In genomic region chrX:155218777-155219176, GRCh38 we compare ENCODE assay signal across 18 cellular contexts. TPM values are rescaled to one million over a fixed set of nuclear protein-coding genes. Genes with fewer than 3 reads are reported as not detected.
DNase-seq lines count a peak whose midpoint lies in the region; ATAC-seq and TF ChIP-seq lines count a peak whose summit lies in the region.
"Had no signal": no experiment of that assay in that cellular context is flagged by ENCODE, and none has a peak within 500 bp of the region (broad histone marks: within the 10 kb centered on the region; RNA-seq: fewer than 3 reads in every experiment).

No MANE protein-coding gene starts in this region.

- TF ChIP-seq EP300 in ovary (IDR thresholded peaks at IDR 0.05), result no peak

- 64 to 78% (median 68%) methylated on average over 2 of the region's 2 CpGs for WGBS in ovary, 3 donors

- CTCF ChIA-PET in activated CD4-positive, alpha-beta memory T cell treated with anti-CD3 and anti-CD28 coated beads for 36 hours (lab: Charles Lee), result interaction anchor here (1.4 kb wide), 1 partner anchor 301 kb away, joined by 4 read pairs; no protein-coding TSS in a partner anchor
- CTCF ChIA-PET in activated CD4-positive, alpha-beta memory T cell treated with anti-CD3 and anti-CD28 coated beads, Interleukin-2, amount 10 ng/mL, durations not matched to agents 7 days and 5 days (lab: Charles Lee), result no interaction called here

- H3K27ac ChIP-seq in ovary, result no peak overlapping the region
- H3K27ac ChIP-seq: KMS-11, pancreas had no signal

- H3K9me3 ChIP-seq in Loucy (ENCODE audit: insufficient read depth, low read depth, low read length) (no peaks in the 10 kb centered on the region), ovary (no peaks in the 10 kb centered on the region)
- H3K9me3 ChIP-seq: pancreas had no signal

- no peak for ATAC-seq in left lobe of liver
- ATAC-seq: pancreas had no signal

- peaks cover 37% of the 10 kb centered on the region for H4K20me1 ChIP-seq in Loucy (ENCODE audit: insufficient read depth, low read length, poor library complexity, severe bottlenecking)

- peak overlapping the region; percentile 97 for H3K4me2 ChIP-seq in Loucy (ENCODE audit: low read depth, low read length, poor library complexity, severe bottlenecking)

- H3K4me3 Mint-ChIP-seq in activated CD4-positive, alpha-beta memory T cell treated with anti-CD3 and anti-CD28 coated beads for 36 hours, result peak overlapping the region; percentile 9
- no peak overlapping the region for H3K4me3 Mint-ChIP-seq in activated CD4-positive, alpha-beta memory T cell treated with anti-CD3 and anti-CD28 coated beads, Interleukin-2, amount 10 ng/mL, durations not matched to agents 7 days and 5 days
- peak overlapping the region; percentile 32 for H3K4me3 Mint-ChIP-seq in activated naive CD8-positive, alpha-beta T cell
- peak overlapping the region; percentile 68 for H3K4me3 Mint-ChIP-seq in nephron progenitor cell
- H3K4me3 Mint-ChIP-seq: mesothelial cell of epicardium had no signal

- no peak for DNase-seq in activated CD4-positive, alpha-beta memory T cell treated with anti-CD3 and anti-CD28 coated beads for 36 hours
- DNase-seq in activated CD4-positive, alpha-beta memory T cell treated with anti-CD3 and anti-CD28 coated beads, Interleukin-2, amount 10 ng/mL, durations not matched to agents 7 days and 5 days, result no peak
- DNase-seq in nephron progenitor cell (no peak), SW 1271 (lab: John Stamatoyannopoulos, UW) (no peak), left lobe of liver (ENCODE audit: low spot score) (no peak), ovary (no peak)
- DNase-seq: activated CD4-positive, alpha-beta T cell treated with anti-CD3 and anti-CD28 coated beads for 48 hours; activated effector memory CD4-positive, alpha-beta T cell treated with anti-CD3 and anti-CD28 coated beads, Interleukin-2, amount 50 U/mL, for 16 hours; kidney; NCI-H1417; NCI-H2171 treated with DMSO at 0.1 percent for 48 hours; NCI-H82; pancreas; stimulated activated naive CD4-positive, alpha-beta T cell had no signal

- H2AFZ ChIP-seq in Loucy (ENCODE audit: low read length), result no peak overlapping the region

- no peak for TF ChIP-seq POLR2A in ovary (IDR thresholded peaks at IDR 0.05)

- POLR2A ChIA-PET in activated CD4-positive, alpha-beta memory T cell treated with anti-CD3 and anti-CD28 coated beads for 36 hours (lab: Charles Lee), result no interaction called here
- POLR2A ChIA-PET in activated CD4-positive, alpha-beta memory T cell treated with anti-CD3 and anti-CD28 coated beads, Interleukin-2, amount 10 ng/mL, durations not matched to agents 7 days and 5 days (lab: Charles Lee), result interaction anchor here (1.7 kb wide), 1 partner anchor 30 kb away, joined by 4 read pairs; no protein-coding TSS in a partner anchor

- peaks cover 30% of the 10 kb centered on the region for H3K4me1 ChIP-seq in Loucy (ENCODE audit: insufficient read depth, low read length, poor library complexity, severe bottlenecking)
- peaks cover 2% of the 10 kb centered on the region for H3K4me1 ChIP-seq in ovary (ENCODE audit: insufficient read depth)
- H3K4me1 ChIP-seq: pancreas had no signal

- H3K27me3 ChIP-seq in Loucy (ENCODE audit: insufficient read depth, low read length, poor library complexity, severe bottlenecking) (no peaks in the 10 kb centered on the region), ovary (no peaks in the 10 kb centered on the region)
- H3K27me3 ChIP-seq: pancreas had no signal

- TF ChIP-seq CTCF in Loucy (conservative IDR thresholded peaks at IDR 0.05; ENCODE audit: low read length), result no peak
- TF ChIP-seq CTCF in nephron progenitor cell (IDR thresholded peaks at IDR 0.05), result no peak
- no peak for TF ChIP-seq CTCF in ovary (IDR thresholded peaks at IDR 0.05)

- no peaks in the 10 kb centered on the region for H3K9me3 Mint-ChIP-seq in activated CD4-positive, alpha-beta memory T cell treated with anti-CD3 and anti-CD28 coated beads for 36 hours
- H3K9me3 Mint-ChIP-seq in activated CD4-positive, alpha-beta memory T cell treated with anti-CD3 and anti-CD28 coated beads, Interleukin-2, amount 10 ng/mL, durations not matched to agents 7 days and 5 days, result no peaks in the 10 kb centered on the region
- no peaks in the 10 kb centered on the region for H3K9me3 Mint-ChIP-seq in activated naive CD8-positive, alpha-beta T cell (ENCODE audit: low read depth)
- peaks cover 60% of the 10 kb centered on the region for H3K9me3 Mint-ChIP-seq in nephron progenitor cell

- H3K9ac ChIP-seq in Loucy (ENCODE audit: low read depth, low read length, poor library complexity, severe bottlenecking), result peak overlapping the region; percentile 96
- H3K9ac ChIP-seq: KMS-11 had no signal

- H3K4me3 ChIP-seq in Loucy (ENCODE audit: low read length, poor library complexity, severe bottlenecking), result peak overlapping the region; percentile 98
- H3K4me3 ChIP-seq in ovary, result no peak overlapping the region
- H3K4me3 ChIP-seq: pancreas had no signal

- H3K4me1 Mint-ChIP-seq in activated CD4-positive, alpha-beta memory T cell treated with anti-CD3 and anti-CD28 coated beads for 36 hours (ENCODE audit: low read depth), result peaks cover 19% of the 10 kb centered on the region
- H3K4me1 Mint-ChIP-seq in activated CD4-positive, alpha-beta memory T cell treated with anti-CD3 and anti-CD28 coated beads, Interleukin-2, amount 10 ng/mL, durations not matched to agents 7 days and 5 days, result peaks cover 26% of the 10 kb centered on the region
- peaks cover 32% of the 10 kb centered on the region for H3K4me1 Mint-ChIP-seq in activated naive CD8-positive, alpha-beta T cell (ENCODE audit: low read depth)
- H3K4me1 Mint-ChIP-seq in nephron progenitor cell, result peaks cover 24% of the 10 kb centered on the region

- peak overlapping the region; percentile 3 for H3K27ac Mint-ChIP-seq in activated CD4-positive, alpha-beta memory T cell treated with anti-CD3 and anti-CD28 coated beads for 36 hours
- H3K27ac Mint-ChIP-seq in activated CD4-positive, alpha-beta memory T cell treated with anti-CD3 and anti-CD28 coated beads, Interleukin-2, amount 10 ng/mL, durations not matched to agents 7 days and 5 days, result no peak overlapping the region
- H3K27ac Mint-ChIP-seq in activated naive CD8-positive, alpha-beta T cell, result peak overlapping the region; percentile 61
- H3K27ac Mint-ChIP-seq in nephron progenitor cell, result no peak overlapping the region
- H3K27ac Mint-ChIP-seq: mesothelial cell of epicardium had no signal

- H3K36me3 Mint-ChIP-seq in activated CD4-positive, alpha-beta memory T cell treated with anti-CD3 and anti-CD28 coated beads for 36 hours, result peaks cover 13% of the 10 kb centered on the region
- H3K36me3 Mint-ChIP-seq in activated CD4-positive, alpha-beta memory T cell treated with anti-CD3 and anti-CD28 coated beads, Interleukin-2, amount 10 ng/mL, durations not matched to agents 7 days and 5 days (ENCODE audit: low read depth), result peaks cover 21% of the 10 kb centered on the region
- no peaks in the 10 kb centered on the region for H3K36me3 Mint-ChIP-seq in activated naive CD8-positive, alpha-beta T cell
- H3K36me3 Mint-ChIP-seq in nephron progenitor cell (ENCODE audit: low read depth), result peaks cover 51% of the 10 kb centered on the region

- no peaks in the 10 kb centered on the region for H3F3A ChIP-seq in Loucy (ENCODE audit: low read depth)

- H3K27me3 Mint-ChIP-seq in activated CD4-positive, alpha-beta memory T cell treated with anti-CD3 and anti-CD28 coated beads for 36 hours, result no peaks in the 10 kb centered on the region
- H3K27me3 Mint-ChIP-seq in activated CD4-positive, alpha-beta memory T cell treated with anti-CD3 and anti-CD28 coated beads, Interleukin-2, amount 10 ng/mL, durations not matched to agents 7 days and 5 days, result no peaks in the 10 kb centered on the region
- H3K27me3 Mint-ChIP-seq in activated naive CD8-positive, alpha-beta T cell, result no peaks in the 10 kb centered on the region
- H3K27me3 Mint-ChIP-seq in nephron progenitor cell (ENCODE audit: low read depth, poor library complexity), result no peaks in the 10 kb centered on the region

- peaks cover 62% of the 10 kb centered on the region for H3K79me2 ChIP-seq in Loucy (ENCODE audit: insufficient read depth, low read length)

- intact Hi-C loops in activated CD4-positive, alpha-beta memory T cell treated with anti-CD3 and anti-CD28 coated beads for 36 hours (cut with micrococcal nuclease), result loop anchor here (10.0 kb wide), 1 partner anchor 124 kb away; no protein-coding TSS in a partner anchor
- intact Hi-C loops in ovary (cut with DNase I), result loop anchor here in 1 of 4 donors (5.0 kb wide), 1 partner anchor 1446 kb away; no protein-coding TSS in a partner anchor

- H3K36me3 ChIP-seq in Loucy (ENCODE audit: insufficient read depth, low read length), result no peaks in the 10 kb centered on the region
- no peaks in the 10 kb centered on the region for H3K36me3 ChIP-seq in ovary
- H3K36me3 ChIP-seq: pancreas had no signal

- no peaks in the 10 kb centered on the region for H3K9me2 ChIP-seq in Loucy (replicated peaks; ENCODE audit: low read depth, low read length)

RNA-seq across cellular contexts. Expression of gene VBP1, which starts 2.5 kb away (rescaled TPM):
- 100 to 1,000 TPM in 1 of 2 experiments, 10 to 100 TPM in 1; 89.7 to 100 TPM for total RNA-seq in activated CD4-positive, alpha-beta memory T cell treated with anti-CD3 and anti-CD28 coated beads for 36 hours
- total RNA-seq in activated CD4-positive, alpha-beta memory T cell treated with anti-CD3 and anti-CD28 coated beads, Interleukin-2, amount 10 ng/mL, durations not matched to agents 7 days and 5 days, result 10 to 100 TPM; 51.6 to 61.9 TPM
- total RNA-seq in left lobe of liver (15.3 TPM), ovary (10 to 100 TPM; 27.7 to 46.0 (median 34.3) TPM)
- polyA plus RNA-seq in ovary, result 10 to 100 TPM; 27.1 to 37.1 TPM

RNA-seq across cellular contexts. Expression of gene RAB39B, which starts 45.5 kb away (rescaled TPM):
- total RNA-seq in activated CD4-positive, alpha-beta memory T cell treated with anti-CD3 and anti-CD28 coated beads for 36 hours, result 10 to 100 TPM; 13.6 to 15.3 TPM
- total RNA-seq in activated CD4-positive, alpha-beta memory T cell treated with anti-CD3 and anti-CD28 coated beads, Interleukin-2, amount 10 ng/mL, durations not matched to agents 7 days and 5 days, result 10 to 100 TPM; 13.6 to 14.7 TPM
- 0.10 TPM for total RNA-seq in left lobe of liver
- total RNA-seq in ovary, result under 1 TPM; 0.10 to 0.82 (median 0.30) TPM
- 1 to 10 TPM in 1 of 2 donors, under 1 TPM in 1; 0.53 to 1.3 TPM for polyA plus RNA-seq in ovary

Comparison
In these comparisons a context has a peak if more than half of its experiments do, and no peak if none do; other contexts are left out.
1. H3K27ac Mint-ChIP-seq: peak in activated CD4-positive, alpha-beta memory T cell treated with anti-CD3 and anti-CD28 coated beads for 36 hours (single experiment) and activated naive CD8-positive, alpha-beta T cell (single experiment); none in activated CD4-positive, alpha-beta memory T cell treated with anti-CD3 and anti-CD28 coated beads, Interleukin-2, amount 10 ng/mL, durations not matched to agents 7 days and 5 days (single experiment) and nephron progenitor cell (single experiment).
2. RNA of gene RAB39B, which starts 45.5 kb away (total RNA-seq): 13.6 to 15.3 TPM in activated CD4-positive, alpha-beta memory T cell treated with anti-CD3 and anti-CD28 coated beads for 36 hours and 13.6 to 14.7 TPM in activated CD4-positive, alpha-beta memory T cell treated with anti-CD3 and anti-CD28 coated beads, Interleukin-2, amount 10 ng/mL, durations not matched to agents 7 days and 5 days; 0.10 to 0.82 TPM in ovary and 0.10 TPM in left lobe of liver (single experiment); every median in the first group is over 4 times any median in the second.